In genomic region chr12:105317942-105318614, GRCh38 we compare ENCODE assay signal across 13 cellular contexts. TPM values are rescaled to one million over a fixed set of nuclear protein-coding genes. Genes with fewer than 3 reads are reported as not detected.
DNase-seq lines count a peak whose midpoint lies in the region; TF ChIP-seq lines count a peak whose summit lies in the region.
"Had no signal": no experiment of that assay in that cellular context is flagged by ENCODE, and none has a peak within 500 bp of the region (broad histone marks: within the 10 kb centered on the region; RNA-seq: fewer than 3 reads in every experiment).

No MANE protein-coding gene starts in this region.

- no peaks in the 10 kb centered on the region for H3F3A ChIP-seq in PC-9 (ENCODE audit: insufficient read depth, low read depth)

- H3K4me1 Mint-ChIP-seq in type B pancreatic cell (ENCODE audit: unreplicated experiment) (peaks cover 13% of the 10 kb centered on the region), glutamatergic neuron (ENCODE audit: low read depth, unreplicated experiment) (no peaks in the 10 kb centered on the region)

- H3K9me3 Mint-ChIP-seq in type B pancreatic cell, result peaks cover 4% of the 10 kb centered on the region
- peaks cover 4% of the 10 kb centered on the region for H3K9me3 Mint-ChIP-seq in glutamatergic neuron (ENCODE audit: unreplicated experiment)

- intact Hi-C loops in PC-9 (cut with micrococcal nuclease; ENCODE audit: unreplicated experiment), result no loop called here
- intact Hi-C loops in dorsolateral prefrontal cortex (cut with DNase I), result no loop called here

- H3K36me3 ChIP-seq in kidney epithelial cell (ENCODE audit: control insufficient read depth, insufficient read depth, low read length), result no peaks in the 10 kb centered on the region
- H3K36me3 ChIP-seq in PC-9 (ENCODE audit: low read depth), result no peaks in the 10 kb centered on the region
- H3K36me3 ChIP-seq: cardiac muscle cell, SJCRH30 had no signal

- H2AFZ ChIP-seq in PC-9, result no peak overlapping the region

- H3K27me3 ChIP-seq in kidney epithelial cell (ENCODE audit: control insufficient read depth, insufficient read depth, low read length) (no peaks in the 10 kb centered on the region), PC-9 (ENCODE audit: insufficient read depth, low read depth) (peaks cover 20% of the 10 kb centered on the region; the same call in 1 of the 2 replicates), dorsolateral prefrontal cortex (peaks cover 0 to 5% (median 0%) of the 10 kb centered on the region in 45 donors)
- H3K27me3 ChIP-seq: SJCRH30 had no signal

- no peaks in the 10 kb centered on the region for H3K79me2 ChIP-seq in PC-9 (ENCODE audit: low read depth)

- no peak overlapping the region for H3K27ac ChIP-seq in PC-9
- no peak overlapping the region for H3K27ac ChIP-seq in dorsolateral prefrontal cortex
- H3K27ac ChIP-seq: cardiac muscle cell, psoas muscle, SJCRH30 had no signal

- no peaks in the 10 kb centered on the region for H4K20me1 ChIP-seq in PC-9 (ENCODE audit: insufficient read depth)

- H3K4me3 Mint-ChIP-seq in type B pancreatic cell, result peak overlapping the region; percentile 11
- H3K4me3 Mint-ChIP-seq in glutamatergic neuron (ENCODE audit: unreplicated experiment), result no peak overlapping the region

- BruUV-seq in PC-9 (replicated peaks; lab: Mats Ljungman, UMichigan), result no TSS peak

- DNase-seq in NCI-H345 (lab: John Stamatoyannopoulos, UW), result peak; percentile 55
- DNase-seq in NCI-H345 treated with DMSO at 0.1 percent for 48 hours (lab: John Stamatoyannopoulos, UW; ENCODE audit: unreplicated experiment), result no peak
- DNase-seq in RPMI7951 (ENCODE audit: low read depth), result peak; percentile 11
- DNase-seq in kidney epithelial cell (ENCODE audit: low read depth), result peak; percentile 96
- DNase-seq in type B pancreatic cell (ENCODE audit: extremely low spot score, unreplicated experiment), result no peak
- DNase-seq in PC-9, result no peak
- no peak for DNase-seq in dorsolateral prefrontal cortex
- DNase-seq in glutamatergic neuron, result no peak
- DNase-seq: activated CD4-positive, CD25-positive, alpha-beta regulatory T cell treated with anti-CD3 and anti-CD28 coated beads, Interleukin-2, amount 50 U/mL, for 72 hours; NCI-H446 treated with DMSO at 0.1 percent for 48 hours; psoas muscle; SJCRH30 had no signal

- H3K9me3 ChIP-seq in PC-9 (ENCODE audit: insufficient read depth, low read depth), result peaks cover 5% of the 10 kb centered on the region; the same call in 1 of the 2 replicates
- H3K9me3 ChIP-seq: SJCRH30 had no signal

- H3K4me1 ChIP-seq in PC-9 (replicated peaks; ENCODE audit: insufficient read depth), result no peaks in the 10 kb centered on the region
- H3K4me1 ChIP-seq: SJCRH30 had no signal

- no peak for TF ChIP-seq CTCF in kidney epithelial cell (IDR thresholded peaks at IDR 0.05; ENCODE audit: insufficient read depth, low read length, poor library complexity, severe bottlenecking)
- TF ChIP-seq CTCF in type B pancreatic cell (conservative IDR thresholded peaks at IDR 0.05), result no peak
- no peak for TF ChIP-seq CTCF in PC-9 (conservative IDR thresholded peaks at IDR 0.05)
- TF ChIP-seq CTCF in dorsolateral prefrontal cortex (IDR thresholded peaks at IDR 0.05 in 54 of 56, conservative IDR thresholded peaks at IDR 0.05 in 2 of 56; ENCODE audit: low read depth in 1 of 56, partially characterized antibody in 56 of 56), result no peak
- TF ChIP-seq CTCF in glutamatergic neuron (IDR thresholded peaks at IDR 0.05; ENCODE audit: partially characterized antibody, unreplicated experiment), result no peak

- H3K4me2 ChIP-seq in PC-9, result no peak overlapping the region

- H3K27me3 Mint-ChIP-seq in type B pancreatic cell, result no peaks in the 10 kb centered on the region
- H3K27me3 Mint-ChIP-seq in glutamatergic neuron (ENCODE audit: unreplicated experiment), result no peaks in the 10 kb centered on the region

- H3K4me3 ChIP-seq in kidney epithelial cell (ENCODE audit: low read depth, low read length), result no peak overlapping the region
- no peak overlapping the region for H3K4me3 ChIP-seq in PC-9
- H3K4me3 ChIP-seq in dorsolateral prefrontal cortex, result no peak overlapping the region
- H3K4me3 ChIP-seq: cardiac muscle cell, psoas muscle, SJCRH30 had no signal

- H3K9me2 ChIP-seq in PC-9 (ENCODE audit: insufficient read depth), result no peaks in the 10 kb centered on the region

- H3K27ac Mint-ChIP-seq in type B pancreatic cell (peak overlapping the region; percentile 42), glutamatergic neuron (ENCODE audit: unreplicated experiment) (no peak overlapping the region)

- CTCF ChIA-PET in PC-9 (lab: Charles Lee), result interaction anchor here (0.6 kb wide), 1 partner anchor 15 kb away, joined by 7 read pairs; no protein-coding TSS in a partner anchor

- POLR2A ChIA-PET in PC-9 (lab: Charles Lee; ENCODE audit: unreplicated experiment), result no interaction called here

- H3K36me3 Mint-ChIP-seq in type B pancreatic cell (no peaks in the 10 kb centered on the region), glutamatergic neuron (ENCODE audit: unreplicated experiment) (peaks cover 11% of the 10 kb centered on the region)

RNA-seq across cellular contexts. Expression of gene C12orf75, which starts 12.4 kb away (rescaled TPM):
- total RNA-seq in RPMI7951 (2014; rRNA removed; shearing (Covaris generic)), result 225 and 267 TPM in 2 replicates
- total RNA-seq in kidney epithelial cell (248 and 276 TPM in 2 replicates), type B pancreatic cell (ENCODE audit: low replicate concordance) (43.1 and 45.6 TPM in 2 replicates), PC-9 (2021) (0.83 and 1.3 TPM in 2 replicates), dorsolateral prefrontal cortex (10 to 100 TPM in 36 of 120 experiments, 1 to 10 TPM in 83, under 1 TPM in 1; 0.75 to 20.4 (median 7.7) TPM), glutamatergic neuron (ENCODE audit: unreplicated experiment) (9.4 TPM)

Comparison
In these comparisons a context has a peak if more than half of its experiments do, and no peak if none do; other contexts are left out.
1. DNase-seq: peak in NCI-H345 (single experiment), RPMI7951 (single experiment) and kidney epithelial cell (single experiment); none in NCI-H345 treated with DMSO at 0.1 percent for 48 hours (single experiment), type B pancreatic cell (single experiment), PC-9 (0 of 2), dorsolateral prefrontal cortex (0 of 10) and glutamatergic neuron (single experiment).